ENCODE assay signal across 8 cellular contexts in the genomic region with DNA sequence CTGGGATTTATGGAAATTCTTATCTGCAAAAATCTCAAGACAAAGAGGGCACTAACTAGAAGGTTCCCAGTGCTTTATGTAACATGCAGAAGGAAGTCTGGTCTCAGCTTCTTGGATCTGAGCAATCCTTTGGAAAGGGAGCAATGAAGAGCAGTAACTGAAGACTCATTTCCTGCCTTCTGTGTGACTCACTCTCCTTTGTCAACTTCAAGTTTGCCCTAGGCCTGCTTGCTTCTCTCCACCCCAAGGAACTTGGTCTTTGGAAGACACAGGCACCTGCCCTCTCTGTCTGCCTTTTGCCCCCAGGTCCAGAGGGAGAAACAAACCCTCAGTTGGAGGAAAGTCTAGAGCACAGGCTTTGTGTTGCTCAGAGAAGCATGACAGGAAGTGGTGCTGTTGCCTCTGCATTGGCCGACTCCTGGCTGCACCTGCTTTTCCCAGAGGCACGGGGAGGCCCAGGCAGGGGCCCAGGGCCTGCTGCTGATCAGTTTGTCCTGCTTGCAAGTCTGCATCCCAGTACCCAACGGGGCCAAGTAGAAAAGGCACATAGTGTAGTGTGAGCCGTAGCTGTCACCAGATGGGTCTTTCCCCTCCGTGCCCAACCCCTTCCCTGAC.
DNase-seq lines count a peak whose midpoint lies in the region; ATAC-seq lines count a peak whose summit lies in the region.

No MANE protein-coding gene starts in this region.

- H3K9me3 Mint-ChIP-seq in natural killer cell treated with Interleukin-12 subunit alpha and Interleukin-12 subunit beta and Interleukin-15 and Interleukin-18, amount 100 ng/mL, for 72 hours = no peaks in the 10 kb centered on the region

- H3K4me1 Mint-ChIP-seq in natural killer cell treated with Interleukin-12 subunit alpha and Interleukin-12 subunit beta and Interleukin-15 and Interleukin-18, amount 100 ng/mL, for 72 hours (ENCODE audit: low read depth in 2 of 2) = peaks cover 58 to 67% of the 10 kb centered on the region in 2 donors

- H3K36me3 Mint-ChIP-seq in natural killer cell treated with Interleukin-12 subunit alpha and Interleukin-12 subunit beta and Interleukin-15 and Interleukin-18, amount 100 ng/mL, for 72 hours = peaks cover 4% of the 10 kb centered on the region

- H3K27me3 Mint-ChIP-seq in natural killer cell treated with Interleukin-12 subunit alpha and Interleukin-12 subunit beta and Interleukin-15 and Interleukin-18, amount 100 ng/mL, for 72 hours = no peaks in the 10 kb centered on the region

- peak overlapping the region; percentile 58 for H3K4me3 Mint-ChIP-seq in natural killer cell treated with Interleukin-12 subunit alpha and Interleukin-12 subunit beta and Interleukin-15 and Interleukin-18, amount 100 ng/mL, for 72 hours

- peak; percentile 17 for DNase-seq in stimulated activated CD4-positive, alpha-beta T cell treated with anti-CD3 and anti-CD28 coated beads, Interleukin-12 subunit alpha, Interleukin-12 subunit beta, amount 100 ng/mL, for 4 hours
- no peak for DNase-seq in stimulated activated CD4-positive, alpha-beta T cell treated with anti-CD3 and anti-CD28 coated beads, Interleukin-1b, Interleukin-23, amount 100 ng/mL, for 48 hours
- DNase-seq in SHP77 treated with DMSO at 0.1 percent for 48 hours (lab: John Stamatoyannopoulos, UW) (peak; percentile 36), dedifferentiated amniotic fluid mesenchymal stem cell (ENCODE audit: extremely low spot score) (peak; percentile 80), iPS-NIHi11 (ENCODE audit: low spot score) (no peak)
- no peak for DNase-seq in natural killer cell treated with Interleukin-12 subunit alpha and Interleukin-12 subunit beta and Interleukin-15 and Interleukin-18, amount 100 ng/mL, for 72 hours (ENCODE audit: low spot score)

- ATAC-seq in natural killer cell treated with Interleukin-12 subunit alpha and Interleukin-12 subunit beta and Interleukin-15 and Interleukin-18, amount 100 ng/mL, for 72 hours = peak; percentile 64 to 67
- ATAC-seq in HG02938 (IDR thresholded peaks at IDR 0.05; ENCODE audit: unreplicated experiment) = no peak
- no peak for ATAC-seq in GM18519 (IDR thresholded peaks at IDR 0.05; ENCODE audit: low FRiP score, unreplicated experiment)

- peak overlapping the region; percentile 98 to 99 for H3K27ac Mint-ChIP-seq in natural killer cell treated with Interleukin-12 subunit alpha and Interleukin-12 subunit beta and Interleukin-15 and Interleukin-18, amount 100 ng/mL, for 72 hours

Comparison
In these comparisons a context has a peak if more than half of its experiments do, and no peak if none do; other contexts are left out.
1. DNase-seq: peak in stimulated activated CD4-positive, alpha-beta T cell treated with anti-CD3 and anti-CD28 coated beads, Interleukin-12 subunit alpha, Interleukin-12 subunit beta, amount 100 ng/mL, for 4 hours (single experiment), SHP77 treated with DMSO at 0.1 percent for 48 hours (single experiment) and dedifferentiated amniotic fluid mesenchymal stem cell (single experiment); none in stimulated activated CD4-positive, alpha-beta T cell treated with anti-CD3 and anti-CD28 coated beads, Interleukin-1b, Interleukin-23, amount 100 ng/mL, for 48 hours (single experiment), natural killer cell treated with Interleukin-12 subunit alpha and Interleukin-12 subunit beta and Interleukin-15 and Interleukin-18, amount 100 ng/mL, for 72 hours (single experiment) and iPS-NIHi11 (single experiment).
2. ATAC-seq: peak in natural killer cell treated with Interleukin-12 subunit alpha and Interleukin-12 subunit beta and Interleukin-15 and Interleukin-18, amount 100 ng/mL, for 72 hours (2 of 2); none in HG02938 (single experiment) and GM18519 (single experiment).